In the genomic region with DNA sequence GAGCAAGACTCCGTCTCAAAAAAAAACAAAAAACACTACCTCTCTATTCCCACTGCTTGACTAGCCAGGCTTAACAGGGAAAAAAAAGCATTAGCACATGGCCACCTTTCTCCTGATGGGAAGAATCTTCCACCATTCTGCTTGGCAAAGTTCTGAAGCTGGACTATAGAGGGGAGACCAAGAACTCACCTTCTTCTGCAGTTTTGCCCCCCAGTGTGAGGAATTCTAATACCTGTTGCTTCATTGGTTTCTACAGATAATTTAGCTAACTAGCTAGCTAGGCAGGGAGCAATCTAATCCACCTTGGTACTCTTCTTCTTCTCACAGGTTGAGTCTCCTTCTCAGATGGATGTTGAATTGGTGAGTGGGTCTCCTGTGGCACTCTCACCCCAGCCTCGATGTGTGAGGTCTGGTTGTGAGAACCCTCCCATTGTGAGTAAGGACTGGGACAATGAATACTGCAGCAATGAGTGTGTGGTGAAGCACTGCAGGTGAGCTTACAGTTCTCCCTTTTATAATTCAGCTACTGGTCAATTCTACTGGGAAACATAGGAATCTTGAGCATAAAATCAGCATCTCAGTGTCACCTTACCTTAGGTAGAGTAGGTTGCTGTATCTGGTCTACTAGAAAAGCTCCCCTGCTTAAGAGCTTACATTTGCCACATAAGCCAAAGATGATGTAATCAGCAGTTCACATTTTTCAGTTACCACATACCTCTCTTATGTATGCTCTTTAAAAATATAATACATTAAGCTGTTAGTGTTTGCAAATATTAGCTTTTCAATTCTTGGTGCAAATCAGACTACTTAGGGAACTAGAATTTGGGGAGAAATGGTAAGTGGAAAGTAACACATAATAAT, we compare ENCODE assay signal across 12 cellular contexts. TPM values are rescaled to one million over a fixed set of nuclear protein-coding genes. Genes with fewer than 3 reads are reported as not detected.
A peak's percentile ranks its signal among the peaks of the same experiment; 100 is the strongest.
DNase-seq lines count a peak whose midpoint lies in the region; ATAC-seq and TF ChIP-seq lines count a peak whose summit lies in the region.
"Had no signal": no experiment of that assay in that cellular context is flagged by ENCODE, and none has a peak within 500 bp of the region (broad histone marks: within the 10 kb centered on the region; RNA-seq: fewer than 3 reads in every experiment).

No MANE protein-coding gene starts in this region.

- H3K27ac Mint-ChIP-seq in H9: peak overlapping the region in 2 of 3 experiments; percentile 91 to 96; a peak in 4 of 7 replicates

- no peaks in the 10 kb centered on the region for H3K27me3 Mint-ChIP-seq in H9 (ENCODE audit: low read depth)

- no peaks in the 10 kb centered on the region for H3K79me1 ChIP-seq in H9 (ENCODE audit: insufficient read depth, low read depth, low read length, poor library complexity, severe bottlenecking)

- H3K9me3 ChIP-seq in H9 (ENCODE audit: control insufficient read depth, low read depth, low read length): no peaks in the 10 kb centered on the region

- H4K8ac ChIP-seq in H9 (replicated peaks; ENCODE audit: insufficient read length, low read depth, low read length): no peak overlapping the region

- H3K18ac ChIP-seq in H9 (ENCODE audit: insufficient read length, low read depth, low read length): no peak overlapping the region

- H3K4me3 Mint-ChIP-seq in H9: no peak overlapping the region

- H3K9me3 Mint-ChIP-seq in H9: no peaks in the 10 kb centered on the region

- peak overlapping the region; percentile 27 for H3K27ac ChIP-seq in H9 (ENCODE audit: insufficient read length, low read depth, low read length)

- no peak overlapping the region for H3K4me3 ChIP-seq in AG10803 (ENCODE audit: low read length)

- H3K4me1 ChIP-seq in H9 (ENCODE audit: insufficient read depth, low read length): no peaks in the 10 kb centered on the region; the same call in 1 of the 2 replicates

- no peak overlapping the region for H2BK15ac ChIP-seq in H9 (ENCODE audit: low read depth, low read length)

- no CpG with 5 or more reads among the region's 2 CpGs for WGBS in H9 (ENCODE audit: extremely low coverage, insufficient read length, low lambda C conversion rate)

- no peak overlapping the region for H2BK12ac ChIP-seq in H9 (ENCODE audit: insufficient read length, low read depth, low read length)

- H4K20me1 ChIP-seq in H9 (ENCODE audit: control insufficient read depth, insufficient read depth, insufficient read length): no peaks in the 10 kb centered on the region

- H2BK5ac ChIP-seq in H9 (ENCODE audit: insufficient read length, low read length): no peak overlapping the region

- no peaks in the 10 kb centered on the region for H3K27me3 ChIP-seq in H9 (ENCODE audit: insufficient read depth, low read length)

- H3K36me3 Mint-ChIP-seq in H9 (ENCODE audit: insufficient read depth in 1 of 3, low read depth in 3 of 3): peaks cover 63 to 91% (median 80%) of the 10 kb centered on the region in 3 experiments

- no peak overlapping the region for H3K4me2 ChIP-seq in H9 (ENCODE audit: insufficient read depth, insufficient read length, low read length)

- H3K4me1 Mint-ChIP-seq in H9: peaks cover 23 to 26% of the 10 kb centered on the region in 2 experiments

- no peaks in the 10 kb centered on the region for H3K79me2 ChIP-seq in H9 (ENCODE audit: insufficient read depth, low read length)

- no peak overlapping the region for H3T11ph ChIP-seq in H9 (ENCODE audit: low read length)

- H2AK5ac ChIP-seq in H9 (ENCODE audit: insufficient read length, low read length): no peak overlapping the region

- no peak overlapping the region for H4K91ac ChIP-seq in H9 (ENCODE audit: insufficient read length, low read depth, low read length)

- no peak overlapping the region for H3K23ac ChIP-seq in H9 (ENCODE audit: insufficient read length, low read depth, low read length)

- no peak for TF ChIP-seq CTCF in AG10803 (conservative IDR thresholded peaks at IDR 0.05; ENCODE audit: low read length)
- TF ChIP-seq CTCF in H9 (conservative IDR thresholded peaks at IDR 0.05): no peak

- H3K14ac ChIP-seq in H9 (ENCODE audit: insufficient read depth, low read length): no peak overlapping the region

- H2BK20ac ChIP-seq in H9 (ENCODE audit: low read depth, low read length, poor library complexity, severe bottlenecking): no peak overlapping the region

- H2BK120ac ChIP-seq in H9 (ENCODE audit: low read depth, low read length, poor library complexity, severe bottlenecking): no peak overlapping the region

- no peak overlapping the region for H4K5ac ChIP-seq in H9 (ENCODE audit: insufficient read length, low read depth, low read length)

- DNase-seq in AG10803 (ENCODE audit: low read depth) (peak; percentile 60), H9 (no peak), amniotic epithelial cell (ENCODE audit: low read depth) (peak; percentile 82), kidney tubule cell (ENCODE audit: low spot score) (peak; percentile 40), NCI-H187 (lab: John Stamatoyannopoulos, UW) (no peak), NCI-H774 (lab: John Stamatoyannopoulos, UW) (no peak)
- DNase-seq: cerebellar nuclear complex, NCI-H1417 had no signal

- H3K4ac ChIP-seq in H9 (ENCODE audit: low read depth, low read length): no peak overlapping the region

- no peaks in the 10 kb centered on the region for H3K23me2 ChIP-seq in H9 (ENCODE audit: insufficient read length, low read depth, low read length, poor library complexity, severe bottlenecking)

- ATAC-seq in HG03520 (IDR thresholded peaks at IDR 0.05; ENCODE audit: unreplicated experiment) (no peak), GM18502 (IDR thresholded peaks at IDR 0.05; ENCODE audit: poor library complexity, unreplicated experiment) (no peak)
- ATAC-seq: activated CD4-positive, CD25-positive, alpha-beta regulatory T cell treated with anti-CD3 and anti-CD28 coated beads, Interleukin-2, amount 50 U/mL, for 24 hours; sciatic nerve had no signal

- no peak overlapping the region for H2AFZ ChIP-seq in H9 (ENCODE audit: low read length)

- H3K9ac ChIP-seq in H9 (ENCODE audit: extremely low read depth, insufficient read length, low read length): no peak overlapping the region

- no peak overlapping the region for H3K56ac ChIP-seq in H9 (ENCODE audit: insufficient read length, low read depth, low read length)

RNA-seq across cellular contexts. Expression of a gene that starts 16.0 kb away (rescaled TPM):
- 84.1 and 84.4 TPM in 2 replicates for total RNA-seq in H9 (2021)

RNA-seq across cellular contexts. Expression of a gene that starts 18.1 kb away (rescaled TPM):
- 58.0 and 64.7 TPM in 2 replicates for total RNA-seq in H9 (2021)

RNA-seq across cellular contexts. Expression of a gene that starts 18.4 kb away (rescaled TPM):
- 26.2 and 27.9 TPM in 2 replicates for total RNA-seq in H9 (2021)

RNA-seq across cellular contexts. Expression of a gene that starts 31.0 kb away (rescaled TPM):
- 287 and 299 TPM in 2 replicates for total RNA-seq in H9 (2021)

RNA-seq across cellular contexts. Expression of a gene that starts 39.2 kb away (rescaled TPM):
- total RNA-seq in H9 (2021): 132 and 135 TPM in 2 replicates

Comparison
In these comparisons a context has a peak if more than half of its experiments do, and no peak if none do; other contexts are left out.
1. DNase-seq: peak in AG10803 (single experiment), amniotic epithelial cell (single experiment) and kidney tubule cell (single experiment); none in H9 (single experiment), NCI-H187 (0 of 2) and NCI-H774 (single experiment).